10 cellular contexts compared by ENCODE assay signal in the genomic region with DNA sequence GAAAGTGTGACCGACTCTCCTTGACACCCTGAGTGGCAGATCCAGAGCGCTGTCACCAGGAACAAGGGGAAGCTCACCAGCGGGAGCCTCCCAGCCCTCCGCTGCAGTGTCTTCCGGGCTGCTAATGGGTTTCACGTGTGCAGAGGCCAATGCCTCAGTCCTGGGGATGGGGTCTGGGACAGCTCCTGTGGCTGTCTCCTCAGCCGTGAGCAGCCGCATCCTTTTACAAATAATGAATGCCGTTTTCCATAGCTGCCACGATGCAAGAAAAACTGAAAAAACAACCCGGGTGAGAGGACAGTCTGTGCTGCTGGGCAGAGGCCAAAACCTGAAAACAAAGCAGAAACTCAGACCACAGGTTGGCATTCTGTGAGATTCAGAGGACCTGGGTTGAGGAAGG.
DNase-seq lines count a peak whose midpoint lies in the region; ATAC-seq, FAIRE-seq and TF ChIP-seq lines count a peak whose summit lies in the region.
"Had no signal": no experiment of that assay in that cellular context is flagged by ENCODE, and none has a peak within 500 bp of the region (broad histone marks: within the 10 kb centered on the region; RNA-seq: fewer than 3 reads in every experiment).

No MANE protein-coding gene starts in this region.

- peak overlapping the region; percentile 8 for H3K27ac ChIP-seq in CD4-positive, alpha-beta memory T cell (ENCODE audit: low read depth, low read length)
- H3K27ac ChIP-seq in pancreas (peak overlapping the region in 2 of 4 donors; percentile 8 to 19), kidney (ENCODE audit: low read depth in 2 of 2, low read length in 2 of 2) (no peak overlapping the region)

- no peak for TF ChIP-seq CTCF in pancreas (IDR thresholded peaks at IDR 0.05)
- TF ChIP-seq CTCF in kidney (IDR thresholded peaks at IDR 0.05; ENCODE audit: borderline replicate concordance, extremely low read depth, insufficient read depth): no peak

- no peaks in the 10 kb centered on the region for H3K27me3 Mint-ChIP-seq in CD4-positive, alpha-beta memory T cell
- H3K27me3 Mint-ChIP-seq in effector memory CD8-positive, alpha-beta T cell: no peaks in the 10 kb centered on the region

- no peaks in the 10 kb centered on the region for H3K36me3 ChIP-seq in CD4-positive, alpha-beta memory T cell (ENCODE audit: insufficient read depth, low read length)
- no peaks in the 10 kb centered on the region for H3K36me3 ChIP-seq in pancreas
- no peaks in the 10 kb centered on the region for H3K36me3 ChIP-seq in kidney (ENCODE audit: control insufficient read depth in 1 of 2, insufficient read depth in 2 of 2, low read length in 2 of 2)

- WGBS in pancreas, 2 donors: 64 to 71% methylated on average over 11 of the region's 11 CpGs

- peak overlapping the region in 1 of 2 donors; percentile 19 for H3K4me3 ChIP-seq in CD4-positive, alpha-beta memory T cell (ENCODE audit: low read length in 2 of 2)
- H3K4me3 ChIP-seq in pancreas (no peak overlapping the region), kidney (ENCODE audit: low read length in 2 of 2) (no peak overlapping the region)

- no peak for FAIRE-seq in pancreas (lab: Jason Lieb, UNC)
- FAIRE-seq in kidney (lab: Jason Lieb, UNC): no peak
- FAIRE-seq: G401.6 had no signal

- POLR2A ChIA-PET in CD4-positive, alpha-beta memory T cell (lab: Charles Lee; ENCODE audit: partially characterized antibody): interaction anchor here (0.7 to 2.5 kb wide), 11 partner anchors 9 to 322 kb away, joined by 3 to 14 read pairs (median 4); no protein-coding TSS in a partner anchor

- H3K9me3 ChIP-seq in CD4-positive, alpha-beta memory T cell (ENCODE audit: control insufficient read depth in 1 of 2, low read length in 2 of 2): no peaks in the 10 kb centered on the region
- H3K9me3 ChIP-seq in pancreas (no peaks in the 10 kb centered on the region), kidney (ENCODE audit: control insufficient read depth in 1 of 2, low read length in 2 of 2) (no peaks in the 10 kb centered on the region)

- H3K27me3 ChIP-seq in CD4-positive, alpha-beta memory T cell (ENCODE audit: insufficient read depth, low read length): no peaks in the 10 kb centered on the region
- no peaks in the 10 kb centered on the region for H3K27me3 ChIP-seq in pancreas

- peaks cover 42 to 75% (median 55%) of the 10 kb centered on the region in 4 donors for H3K4me1 Mint-ChIP-seq in CD4-positive, alpha-beta memory T cell
- H3K4me1 Mint-ChIP-seq in effector memory CD8-positive, alpha-beta T cell (ENCODE audit: low read depth in 2 of 2): peaks cover 20 to 35% of the 10 kb centered on the region in 2 donors

- no peaks in the 10 kb centered on the region for H3K36me3 Mint-ChIP-seq in CD4-positive, alpha-beta memory T cell
- no peaks in the 10 kb centered on the region for H3K36me3 Mint-ChIP-seq in effector memory CD8-positive, alpha-beta T cell (ENCODE audit: insufficient read depth)

- H3K4me3 Mint-ChIP-seq in CD4-positive, alpha-beta memory T cell: peak overlapping the region; percentile 75 to 88 (median 80)
- H3K4me3 Mint-ChIP-seq in effector memory CD8-positive, alpha-beta T cell: peak overlapping the region; percentile 44 to 73

- no peak for DNase-seq in CD4-positive, alpha-beta memory T cell
- DNase-seq in NCI-H1092 treated with DMSO at 0.1 percent for 48 hours (lab: John Stamatoyannopoulos, UW): peak; percentile 69
- DNase-seq in effector memory CD8-positive, alpha-beta T cell: no peak
- DNase-seq in pancreas: no peak
- DNase-seq in kidney: no peak
- no peak for DNase-seq in COR-L47 (lab: John Stamatoyannopoulos, UW)
- DNase-seq: mesenchymal stem cell had no signal

- peaks cover 49% of the 10 kb centered on the region for H3K4me1 ChIP-seq in CD4-positive, alpha-beta memory T cell (ENCODE audit: insufficient read depth, low read length)
- H3K4me1 ChIP-seq in pancreas (peaks cover 6 to 16% (median 14%) of the 10 kb centered on the region in 3 donors), kidney (ENCODE audit: control insufficient read depth in 1 of 2, insufficient read depth in 1 of 2, low read depth in 1 of 2, low read length in 2 of 2) (peaks cover 0 to 10% of the 10 kb centered on the region in 2 donors)

- intact Hi-C loops in CD4-positive, alpha-beta memory T cell (cut with micrococcal nuclease): loop anchor here (5.0 kb wide), 1 partner anchor 321 kb away; a partner anchor contains a TSS
- intact Hi-C loops in pancreas (cut with DNase I) (no loop called here), kidney (cut with DNase I) (no loop called here)

- CTCF ChIA-PET in CD4-positive, alpha-beta memory T cell (lab: Charles Lee; ENCODE audit: partially characterized antibody): interaction anchor here (1.1 to 1.7 kb wide), 5 partner anchors 72 to 321 kb away, joined by 3 to 9 read pairs (median 4); no protein-coding TSS in a partner anchor

- peak overlapping the region in 6 of 7 donors; percentile 5 to 85 (median 68) for H3K27ac Mint-ChIP-seq in CD4-positive, alpha-beta memory T cell
- peak overlapping the region in 1 of 2 donors; percentile 59 for H3K27ac Mint-ChIP-seq in effector memory CD8-positive, alpha-beta T cell

- no peaks in the 10 kb centered on the region for H3K9me3 Mint-ChIP-seq in CD4-positive, alpha-beta memory T cell
- no peaks in the 10 kb centered on the region for H3K9me3 Mint-ChIP-seq in effector memory CD8-positive, alpha-beta T cell

- no peak overlapping the region for H3K9ac ChIP-seq in kidney (ENCODE audit: low read length in 2 of 2)

- ATAC-seq in effector memory CD8-positive, alpha-beta T cell (replicated peaks): no peak
- ATAC-seq in pancreas (peak in 3 of 4 donors; percentile 29 to 57 (median 47)), HG03565 (IDR thresholded peaks at IDR 0.05; ENCODE audit: unreplicated experiment) (no peak), GM21723 (IDR thresholded peaks at IDR 0.05; ENCODE audit: unreplicated experiment) (no peak)

Comparison
In these comparisons a context has a peak if more than half of its experiments do, and no peak if none do; other contexts are left out.
1. ATAC-seq: peak in pancreas (3 of 4); none in effector memory CD8-positive, alpha-beta T cell (single experiment), HG03565 (single experiment) and GM21723 (single experiment).